ENCODE assay signal across 8 cellular contexts in genomic region chr9:129080312-129080607, GRCh38. TPM values are rescaled to one million over a fixed set of nuclear protein-coding genes. Genes with fewer than 3 reads are reported as not detected.
A peak's percentile ranks its signal among the peaks of the same experiment; 100 is the strongest.
DNase-seq lines count a peak whose midpoint lies in the region; ATAC-seq and TF ChIP-seq lines count a peak whose summit lies in the region.

No MANE protein-coding gene starts in this region.

- peaks cover 10 to 19% of the 10 kb centered on the region in 2 donors for H3K4me1 ChIP-seq in gastrocnemius medialis

- in situ Hi-C loops in gastrocnemius medialis (cut with MboI; ENCODE audit: low sequenced_read_pairs in 4 of 4) = no loop called here

- peaks cover 0 to 2% of the 10 kb centered on the region in 2 donors for H3K36me3 ChIP-seq in gastrocnemius medialis

- H3K4me3 ChIP-seq in fibroblast of mammary gland (ENCODE audit: control insufficient read depth, low read depth, low read length) (peak overlapping the region; percentile 85), gastrocnemius medialis (peak overlapping the region; percentile 77 to 89 (median 82))

- CTCF ChIA-PET in RWPE1 (lab: Yijun Ruan, JAX) = interaction anchor here (0.6 to 0.9 kb wide), 4 partner anchors 8 to 544 kb away, joined by 3 read pairs; no protein-coding TSS in a partner anchor

- ATAC-seq in GM21526 (IDR thresholded peaks at IDR 0.05; ENCODE audit: low FRiP score, unreplicated experiment) (peak; percentile 5), gastrocnemius medialis (no peak), GM19351 (IDR thresholded peaks at IDR 0.05; ENCODE audit: unreplicated experiment) (no peak)

- no peaks in the 10 kb centered on the region for H3K27me3 ChIP-seq in gastrocnemius medialis

- TF ChIP-seq CTCF in RWPE1 (conservative IDR thresholded peaks at IDR 0.05; ENCODE audit: low read depth) = no peak
- TF ChIP-seq CTCF in fibroblast of mammary gland (conservative IDR thresholded peaks at IDR 0.05; ENCODE audit: control insufficient read depth, insufficient read depth, low read depth, low read length) = no peak
- TF ChIP-seq CTCF in gastrocnemius medialis (IDR thresholded peaks at IDR 0.05 in 4 of 5, conservative IDR thresholded peaks at IDR 0.05 in 1 of 5) = no peak

- intact Hi-C loops in gastrocnemius medialis (cut with DNase I; ENCODE audit: low total_unique reads) = loop anchor here (2.0 to 5.0 kb wide), 2 partner anchors 31 to 43 kb away; partner anchors contain the start of genes CRAT, MIGA2 and PTPA

- DNase-seq in RWPE1 (ENCODE audit: low spot score) (no peak), fibroblast of mammary gland (ENCODE audit: low read depth) (no peak), gastrocnemius medialis (no peak), GF-D8 (lab: John Stamatoyannopoulos, UW) (no peak), T-helper 9 cell (no peak), KG1 (lab: John Stamatoyannopoulos, UW) (no peak)

- H3K27ac ChIP-seq in RWPE1 (peak overlapping the region; percentile 78), gastrocnemius medialis (peak overlapping the region; percentile 43 to 96 (median 82))

- POLR2A ChIA-PET in RWPE1 (lab: Yijun Ruan, JAX; ENCODE audit: low non-redundant PET) = interaction anchor here (0.6 to 1.6 kb wide), 4 partner anchors 12 to 23 kb away, joined by 3 to 7 read pairs (median 4); no protein-coding TSS in a partner anchor

- no peaks in the 10 kb centered on the region for H3K9me3 ChIP-seq in gastrocnemius medialis

- no peak for TF ChIP-seq POLR2A in gastrocnemius medialis (IDR thresholded peaks at IDR 0.05)

RNA-seq across cellular contexts. Expression of gene DOLPP1, which starts 0.7 kb away (rescaled TPM):
- total RNA-seq in gastrocnemius medialis = 1 to 10 TPM; 1.6 to 4.7 (median 2.8) TPM

RNA-seq across cellular contexts. Expression of gene CRAT, which starts 30.3 kb away (rescaled TPM):
- total RNA-seq in gastrocnemius medialis = 100 to 1,000 TPM; 137 to 167 (median 144) TPM

RNA-seq across cellular contexts. Expression of gene PTPA, which starts 31.0 kb away (rescaled TPM):
- 10 to 100 TPM; 37.6 to 71.6 (median 53.5) TPM for total RNA-seq in gastrocnemius medialis

RNA-seq across cellular contexts. Expression of gene MIGA2, which starts 43.8 kb away (rescaled TPM):
- total RNA-seq in gastrocnemius medialis = 10 to 100 TPM in 3 of 4 donors, 1 to 10 TPM in 1; 5.8 to 20.6 (median 18.1) TPM

RNA-seq across cellular contexts. Expression of gene SH3GLB2, which starts 52.1 kb away (rescaled TPM):
- total RNA-seq in gastrocnemius medialis = 10 to 100 TPM; 33.6 to 55.1 (median 44.1) TPM
